Comparison of ENCODE assay signal across 25 cellular contexts in genomic region chr2:186572705-186573104, GRCh38. TPM values are rescaled to one million over a fixed set of nuclear protein-coding genes. Genes with fewer than 3 reads are reported as not detected.
DNase-seq lines count a peak whose midpoint lies in the region; ATAC-seq and TF ChIP-seq lines count a peak whose summit lies in the region.
"Had no signal": no experiment of that assay in that cellular context is flagged by ENCODE, and none has a peak within 500 bp of the region (broad histone marks: within the 10 kb centered on the region; RNA-seq: fewer than 3 reads in every experiment).

No MANE protein-coding gene starts in this region.

- dilution Hi-C loops in mammary epithelial cell (cut with HindIII; ENCODE audit: low sequenced_read_pairs), result no loop called here

- no peak for TF ChIP-seq RAD21 in Ishikawa (IDR thresholded peaks at IDR 0.05; ENCODE audit: low read depth)

- H3K27ac ChIP-seq in mammary epithelial cell (ENCODE audit: insufficient read depth, low read depth, low read length), result peak overlapping the region; percentile 54
- H3K27ac ChIP-seq in left lung, result no peak overlapping the region
- H3K27ac ChIP-seq: adrenal gland, vagina had no signal

- in situ Hi-C loops in mammary epithelial cell (cut with MboI; ENCODE audit: low sequenced_read_pairs in 2 of 2), result no loop called here

- peak overlapping the region; percentile 97 for H3K27ac Mint-ChIP-seq in mesothelial cell of epicardium

- CTCF ChIA-PET in mammary epithelial cell (lab: Charles Lee; ENCODE audit: low non-redundant PET), result no interaction called here

- no peaks in the 10 kb centered on the region for H4K20me1 ChIP-seq in mammary epithelial cell (ENCODE audit: insufficient read depth, low read length)

- intact Hi-C loops in mammary epithelial cell (cut with micrococcal nuclease), result no loop called here
- intact Hi-C loops in left lung (cut with DNase I), result no loop called here

- 88% methylated on average over 5 of the region's 5 CpGs for WGBS in mammary epithelial cell (ENCODE audit: low coverage, missing lambda C conversion rate)

- peak; percentile 32; the same call in 1 of the 2 replicates for TF ChIP-seq EP300 in Ishikawa (IDR thresholded peaks at IDR 0.05; ENCODE audit: borderline replicate concordance)

- peaks cover 27% of the 10 kb centered on the region for H3K4me1 ChIP-seq in mammary epithelial cell (ENCODE audit: insufficient read depth, low read length)
- peaks cover 5 to 21% of the 10 kb centered on the region in 2 donors for H3K4me1 ChIP-seq in left lung

- H3K27me3 Mint-ChIP-seq in mesothelial cell of epicardium (ENCODE audit: low read depth), result no peaks in the 10 kb centered on the region

- H3K9me3 Mint-ChIP-seq in mesothelial cell of epicardium, result peaks cover 12% of the 10 kb centered on the region
- H3K9me3 Mint-ChIP-seq: activated T-cell treated with anti-CD3 and anti-CD28 coated beads, Interleukin-2, amount 50 U/mL, for 4 hours had no signal

- BruUV-seq in mammary epithelial cell (replicated peaks; lab: Mats Ljungman, UMichigan), result no TSS peak

- ATAC-seq in GM19328 (IDR thresholded peaks at IDR 0.05; ENCODE audit: unreplicated experiment) (no peak), left lung (no peak)
- ATAC-seq: activated T-cell treated with anti-CD3 and anti-CD28 coated beads, Interleukin-2, amount 50 U/mL, for 4 hours; sciatic nerve had no signal

- H3K9me3 ChIP-seq in mammary epithelial cell (replicated peaks; ENCODE audit: insufficient read depth, low read length) (no peaks in the 10 kb centered on the region), left lung (no peaks in the 10 kb centered on the region)
- H3K9me3 ChIP-seq: adrenal gland, vagina had no signal

- peak overlapping the region; percentile 23 for H3K4me2 ChIP-seq in mammary epithelial cell (ENCODE audit: insufficient read depth, low read depth, low read length)

- no peaks in the 10 kb centered on the region for H3K27me3 ChIP-seq in mammary epithelial cell (ENCODE audit: insufficient read depth, low read length)
- no peaks in the 10 kb centered on the region for H3K27me3 ChIP-seq in left lung
- H3K27me3 ChIP-seq: adrenal gland, vagina had no signal

- DNase-seq in COR-L47 (lab: John Stamatoyannopoulos, UW), result peak; percentile 15
- peak; percentile 93 for DNase-seq in mammary epithelial cell
- DNase-seq in mesothelial cell of epicardium (ENCODE audit: low spot score in 2 of 2, unreplicated experiment in 2 of 2), result no peak
- DNase-seq in GM10266 (ENCODE audit: extremely low spot score), result no peak
- DNase-seq in AG08395 (ENCODE audit: low spot score), result no peak
- DNase-seq in left lung, result no peak
- DNase-seq: activated CD4-positive, CD25-positive, alpha-beta regulatory T cell treated with anti-CD3 and anti-CD28 coated beads, Interleukin-2, amount 50 U/mL, for 72 hours; activated naive CD4-positive, alpha-beta T cell; activated T-cell treated with anti-CD3 and anti-CD28 coated beads, Interleukin-2, amount 50 U/mL, for 4 hours; adrenal gland; C1 segment of cervical spinal cord; cortex of kidney; GF-D8; head of caudate nucleus; Kasumi-1; midbrain; NCI-H1092 treated with DMSO at 0.1 percent for 48 hours; NCI-H2029; NCI-H446 treated with DMSO at 0.1 percent for 48 hours; NK-92 treated with Interleukin-12 subunit alpha and Interleukin-12 subunit beta, amount 100 ng/mL, for 24 hours had no signal

- no peak overlapping the region for H3K9ac ChIP-seq in mammary epithelial cell (ENCODE audit: insufficient read depth, low read length)

- H3K36me3 ChIP-seq in mammary epithelial cell (ENCODE audit: insufficient read depth, low read length) (no peaks in the 10 kb centered on the region), left lung (no peaks in the 10 kb centered on the region)
- H3K36me3 ChIP-seq: adrenal gland, vagina had no signal

- TF ChIP-seq CTCF in mammary epithelial cell (conservative IDR thresholded peaks at IDR 0.05 in 1 of 2, IDR thresholded peaks at IDR 0.05 in 1 of 2; ENCODE audit: extremely low read depth in 1 of 2, insufficient read depth in 1 of 2, low read depth in 1 of 2, low read length in 2 of 2) (no peak), mesothelial cell of epicardium (IDR thresholded peaks at IDR 0.05; ENCODE audit: unreplicated experiment) (no peak), GM10266 (IDR thresholded peaks at IDR 0.05; ENCODE audit: control insufficient read depth, insufficient read depth, low read depth, missing control alignments) (no peak), left lung (IDR thresholded peaks at IDR 0.05) (no peak)

- H3K4me3 Mint-ChIP-seq in mesothelial cell of epicardium, result no peak overlapping the region
- H3K4me3 Mint-ChIP-seq: activated T-cell treated with anti-CD3 and anti-CD28 coated beads, Interleukin-2, amount 50 U/mL, for 4 hours; nephron had no signal

- H3K36me3 Mint-ChIP-seq in mesothelial cell of epicardium, result peaks cover 3% of the 10 kb centered on the region

- no peak overlapping the region for H3K4me3 ChIP-seq in mammary epithelial cell (replicated peaks in 1 of 3; ENCODE audit: insufficient read depth in 1 of 3, low read depth in 2 of 3, low read length in 3 of 3)
- H3K4me3 ChIP-seq in left lung, result no peak overlapping the region
- H3K4me3 ChIP-seq: adrenal gland, vagina had no signal

- H3K79me2 ChIP-seq in mammary epithelial cell (ENCODE audit: insufficient read depth, low read length), result no peaks in the 10 kb centered on the region

- peak overlapping the region; percentile 27 for H2AFZ ChIP-seq in mammary epithelial cell (ENCODE audit: low read depth, low read length)

- peaks cover 45% of the 10 kb centered on the region for H3K4me1 Mint-ChIP-seq in mesothelial cell of epicardium

TF ChIP-seq in Ishikawa, 13 proteins besides CTCF, POLR2A, EP300 and RAD21:
- TF ChIP-seq EGR1 (IDR thresholded peaks at IDR 0.05) (peak; percentile 22; the same call in 1 of the 2 replicates), NFIC (IDR thresholded peaks at IDR 0.05) (peak; percentile 75), YY1 (IDR thresholded peaks at IDR 0.05; ENCODE audit: low read depth) (no peak), CEBPB (IDR thresholded peaks at IDR 0.05) (no peak), CREB1 (IDR thresholded peaks at IDR 0.05; ENCODE audit: low read depth) (no peak), TCF12 (IDR thresholded peaks at IDR 0.05; ENCODE audit: low read depth) (no peak)

RNA-seq across cellular contexts. Expression of gene ITGAV, which starts 17.2 kb away (rescaled TPM):
- total RNA-seq in mammary epithelial cell (100 to 1,000 TPM; 103 to 257 TPM), mesothelial cell of epicardium (93.3 to 112 TPM (median 100 TPM) in 3 replicates), left lung (100 to 1,000 TPM in 1 of 2 donors, 10 to 100 TPM in 1; 90.0 to 175 TPM)
- polyA plus RNA-seq in mammary epithelial cell, result 45.5 TPM
- polyA minus RNA-seq in mammary epithelial cell, result 123 TPM

Comparison
In these comparisons a context has a peak if more than half of its experiments do, and no peak if none do; other contexts are left out.
1. DNase-seq: peak in COR-L47 (single experiment) and mammary epithelial cell (single experiment); none in mesothelial cell of epicardium (0 of 2), GM10266 (single experiment), AG08395 (single experiment) and left lung (0 of 2).